1 cellular context compared by ENCODE assay signal in the genomic region with DNA sequence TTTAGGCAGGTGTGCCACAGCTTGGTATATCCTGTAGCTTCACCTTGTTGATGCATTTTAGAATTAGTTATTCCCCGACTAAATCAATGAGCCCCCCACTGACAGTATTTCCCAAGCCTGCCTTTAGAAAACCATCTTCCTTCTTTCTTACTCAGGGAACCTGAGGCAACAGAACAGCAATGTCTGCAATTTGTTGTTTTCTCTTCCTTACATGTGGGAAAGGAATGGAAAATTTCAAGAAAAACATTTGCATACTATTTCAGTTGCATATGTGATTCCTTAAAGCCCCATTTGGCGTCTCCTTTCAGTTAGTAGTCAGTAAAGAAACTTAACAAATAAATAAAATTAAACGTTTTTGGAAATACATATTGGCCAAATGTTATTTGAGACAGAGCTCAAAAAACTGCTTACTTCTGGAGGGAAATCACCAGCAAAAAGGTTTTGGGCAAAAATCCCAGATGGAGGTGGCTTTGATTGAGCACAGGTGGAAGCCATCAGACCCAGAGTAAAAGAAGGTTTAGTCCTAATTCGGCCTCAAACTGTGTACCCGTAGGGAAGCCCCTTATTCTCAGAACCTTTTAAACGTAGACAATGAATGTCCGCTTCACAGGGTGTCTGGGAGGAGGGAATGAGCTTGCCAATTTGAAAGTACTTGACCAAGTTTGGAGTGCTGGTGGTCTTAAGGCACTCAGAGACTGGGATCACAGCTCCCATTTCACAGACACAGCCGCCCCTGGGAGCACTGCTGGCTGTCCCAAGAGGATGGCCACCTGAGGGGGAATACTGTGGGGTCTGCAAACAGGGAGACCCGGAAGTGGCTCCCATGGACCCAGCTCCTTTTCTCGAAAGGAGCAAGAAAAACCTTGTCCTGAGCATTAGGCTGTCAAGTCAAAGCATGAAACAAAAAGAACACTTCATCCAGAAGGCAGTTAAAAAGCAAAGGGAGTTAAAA.
TF ChIP-seq lines count a peak whose summit lies in the region.

No MANE protein-coding gene starts in this region.

TF ChIP-seq in GM23338, 12 proteins besides CTCF, POLR2A, EP300 and RAD21 (continued from another document):
- TF ChIP-seq, protein P1, sequence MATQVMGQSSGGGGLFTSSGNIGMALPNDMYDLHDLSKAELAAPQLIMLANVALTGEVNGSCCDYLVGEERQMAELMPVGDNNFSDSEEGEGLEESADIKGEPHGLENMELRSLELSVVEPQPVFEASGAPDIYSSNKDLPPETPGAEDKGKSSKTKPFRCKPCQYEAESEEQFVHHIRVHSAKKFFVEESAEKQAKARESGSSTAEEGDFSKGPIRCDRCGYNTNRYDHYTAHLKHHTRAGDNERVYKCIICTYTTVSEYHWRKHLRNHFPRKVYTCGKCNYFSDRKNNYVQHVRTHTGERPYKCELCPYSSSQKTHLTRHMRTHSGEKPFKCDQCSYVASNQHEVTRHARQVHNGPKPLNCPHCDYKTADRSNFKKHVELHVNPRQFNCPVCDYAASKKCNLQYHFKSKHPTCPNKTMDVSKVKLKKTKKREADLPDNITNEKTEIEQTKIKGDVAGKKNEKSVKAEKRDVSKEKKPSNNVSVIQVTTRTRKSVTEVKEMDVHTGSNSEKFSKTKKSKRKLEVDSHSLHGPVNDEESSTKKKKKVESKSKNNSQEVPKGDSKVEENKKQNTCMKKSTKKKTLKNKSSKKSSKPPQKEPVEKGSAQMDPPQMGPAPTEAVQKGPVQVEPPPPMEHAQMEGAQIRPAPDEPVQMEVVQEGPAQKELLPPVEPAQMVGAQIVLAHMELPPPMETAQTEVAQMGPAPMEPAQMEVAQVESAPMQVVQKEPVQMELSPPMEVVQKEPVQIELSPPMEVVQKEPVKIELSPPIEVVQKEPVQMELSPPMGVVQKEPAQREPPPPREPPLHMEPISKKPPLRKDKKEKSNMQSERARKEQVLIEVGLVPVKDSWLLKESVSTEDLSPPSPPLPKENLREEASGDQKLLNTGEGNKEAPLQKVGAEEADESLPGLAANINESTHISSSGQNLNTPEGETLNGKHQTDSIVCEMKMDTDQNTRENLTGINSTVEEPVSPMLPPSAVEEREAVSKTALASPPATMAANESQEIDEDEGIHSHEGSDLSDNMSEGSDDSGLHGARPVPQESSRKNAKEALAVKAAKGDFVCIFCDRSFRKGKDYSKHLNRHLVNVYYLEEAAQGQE (IDR thresholded peaks at IDR 0.05; ENCODE audit: unreplicated experiment): no peak
- TF ChIP-seq, protein P2, sequence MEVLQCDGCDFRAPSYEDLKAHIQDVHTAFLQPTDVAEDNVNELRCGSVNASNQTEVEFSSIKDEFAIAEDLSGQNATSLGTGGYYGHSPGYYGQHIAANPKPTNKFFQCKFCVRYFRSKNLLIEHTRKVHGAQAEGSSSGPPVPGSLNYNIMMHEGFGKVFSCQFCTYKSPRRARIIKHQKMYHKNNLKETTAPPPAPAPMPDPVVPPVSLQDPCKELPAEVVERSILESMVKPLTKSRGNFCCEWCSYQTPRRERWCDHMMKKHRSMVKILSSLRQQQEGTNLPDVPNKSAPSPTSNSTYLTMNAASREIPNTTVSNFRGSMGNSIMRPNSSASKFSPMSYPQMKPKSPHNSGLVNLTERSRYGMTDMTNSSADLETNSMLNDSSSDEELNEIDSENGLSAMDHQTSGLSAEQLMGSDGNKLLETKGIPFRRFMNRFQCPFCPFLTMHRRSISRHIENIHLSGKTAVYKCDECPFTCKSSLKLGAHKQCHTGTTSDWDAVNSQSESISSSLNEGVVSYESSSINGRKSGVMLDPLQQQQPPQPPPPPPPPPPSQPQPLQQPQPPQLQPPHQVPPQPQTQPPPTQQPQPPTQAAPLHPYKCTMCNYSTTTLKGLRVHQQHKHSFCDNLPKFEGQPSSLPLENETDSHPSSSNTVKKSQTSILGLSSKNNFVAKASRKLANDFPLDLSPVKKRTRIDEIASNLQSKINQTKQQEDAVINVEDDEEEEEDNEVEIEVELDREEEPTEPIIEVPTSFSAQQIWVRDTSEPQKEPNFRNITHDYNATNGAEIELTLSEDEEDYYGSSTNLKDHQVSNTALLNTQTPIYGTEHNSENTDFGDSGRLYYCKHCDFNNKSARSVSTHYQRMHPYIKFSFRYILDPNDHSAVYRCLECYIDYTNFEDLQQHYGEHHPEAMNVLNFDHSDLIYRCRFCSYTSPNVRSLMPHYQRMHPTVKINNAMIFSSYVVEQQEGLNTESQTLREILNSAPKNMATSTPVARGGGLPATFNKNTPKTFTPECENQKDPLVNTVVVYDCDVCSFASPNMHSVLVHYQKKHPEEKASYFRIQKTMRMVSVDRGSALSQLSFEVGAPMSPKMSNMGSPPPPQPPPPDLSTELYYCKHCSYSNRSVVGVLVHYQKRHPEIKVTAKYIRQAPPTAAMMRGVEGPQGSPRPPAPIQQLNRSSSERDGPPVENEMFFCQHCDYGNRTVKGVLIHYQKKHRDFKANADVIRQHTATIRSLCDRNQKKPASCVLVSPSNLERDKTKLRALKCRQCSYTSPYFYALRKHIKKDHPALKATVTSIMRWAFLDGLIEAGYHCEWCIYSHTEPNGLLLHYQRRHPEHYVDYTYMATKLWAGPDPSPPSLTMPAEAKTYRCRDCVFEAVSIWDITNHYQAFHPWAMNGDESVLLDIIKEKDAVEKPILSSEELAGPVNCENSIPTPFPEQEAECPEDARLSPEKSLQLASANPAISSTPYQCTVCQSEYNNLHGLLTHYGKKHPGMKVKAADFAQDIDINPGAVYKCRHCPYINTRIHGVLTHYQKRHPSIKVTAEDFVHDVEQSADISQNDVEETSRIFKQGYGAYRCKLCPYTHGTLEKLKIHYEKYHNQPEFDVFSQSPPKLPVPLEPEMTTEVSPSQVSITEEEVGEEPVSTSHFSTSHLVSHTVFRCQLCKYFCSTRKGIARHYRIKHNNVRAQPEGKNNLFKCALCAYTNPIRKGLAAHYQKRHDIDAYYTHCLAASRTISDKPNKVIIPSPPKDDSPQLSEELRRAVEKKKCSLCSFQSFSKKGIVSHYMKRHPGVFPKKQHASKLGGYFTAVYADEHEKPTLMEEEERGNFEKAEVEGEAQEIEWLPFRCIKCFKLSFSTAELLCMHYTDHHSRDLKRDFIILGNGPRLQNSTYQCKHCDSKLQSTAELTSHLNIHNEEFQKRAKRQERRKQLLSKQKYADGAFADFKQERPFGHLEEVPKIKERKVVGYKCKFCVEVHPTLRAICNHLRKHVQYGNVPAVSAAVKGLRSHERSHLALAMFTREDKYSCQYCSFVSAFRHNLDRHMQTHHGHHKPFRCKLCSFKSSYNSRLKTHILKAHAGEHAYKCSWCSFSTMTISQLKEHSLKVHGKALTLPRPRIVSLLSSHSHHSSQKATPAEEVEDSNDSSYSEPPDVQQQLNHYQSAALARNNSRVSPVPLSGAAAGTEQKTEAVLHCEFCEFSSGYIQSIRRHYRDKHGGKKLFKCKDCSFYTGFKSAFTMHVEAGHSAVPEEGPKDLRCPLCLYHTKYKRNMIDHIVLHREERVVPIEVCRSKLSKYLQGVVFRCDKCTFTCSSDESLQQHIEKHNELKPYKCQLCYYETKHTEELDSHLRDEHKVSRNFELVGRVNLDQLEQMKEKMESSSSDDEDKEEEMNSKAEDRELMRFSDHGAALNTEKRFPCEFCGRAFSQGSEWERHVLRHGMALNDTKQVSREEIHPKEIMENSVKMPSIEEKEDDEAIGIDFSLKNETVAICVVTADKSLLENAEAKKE (CRISPR knock-in tag; IDR thresholded peaks at IDR 0.05): no peak
- peak; percentile 58; the same call in 1 of the 2 replicates for TF ChIP-seq NANOG (IDR thresholded peaks at IDR 0.05; ENCODE audit: borderline replicate concordance)
